1 cellular context compared by ENCODE assay signal in genomic region chr11:77473801-77474508, GRCh38.
TF ChIP-seq lines count a peak whose summit lies in the region.

Gene PAK1, minus strand, starts transcription at chr11:77474094. Its CDS starts 81,574 bp downstream, at chr11:77392520.

TF ChIP-seq in HepG2, 621 proteins besides CTCF, POLR2A, EP300 and RAD21 (continued from another document and continues in another):
- TF ChIP-seq CREB3 (CRISPR knock-in tag; IDR thresholded peaks at IDR 0.05) (no peak), ZNF878 (CRISPR knock-in tag; IDR thresholded peaks at IDR 0.05) (no peak), BHLHE40 (IDR thresholded peaks at IDR 0.05; ENCODE audit: low read length) (peak; percentile 47; the same call in 1 of the 2 replicates), DDIT3 (CRISPR knock-in tag; IDR thresholded peaks at IDR 0.05) (no peak), REST (IDR thresholded peaks at IDR 0.05; ENCODE audit: borderline replicate concordance in 1 of 2, low read depth in 1 of 2, low read length in 2 of 2) (no peak), GABPB1 (CRISPR knock-in tag; IDR thresholded peaks at IDR 0.05) (peak; percentile 82), PCBP2 (optimal IDR thresholded peaks at IDR 0.05; ENCODE audit: low read depth, low read length, poor library complexity, severe bottlenecking) (no peak), EZH2 (conservative IDR thresholded peaks at IDR 0.05; ENCODE audit: low read depth, low read length) (no peak), SMAD9 (CRISPR knock-in tag; IDR thresholded peaks at IDR 0.05) (no peak), MAZ (IDR thresholded peaks at IDR 0.05; ENCODE audit: borderline replicate concordance, low read depth, low read length) (no peak), MAZ (CRISPR knock-in tag; IDR thresholded peaks at IDR 0.05; ENCODE audit: low read depth) (peak; percentile 57; the same call in 1 of the 2 replicates), MEIS2 (CRISPR knock-in tag; IDR thresholded peaks at IDR 0.05) (0 out of 2 replicates have a peak, but pooled peaks have one; percentile 39), ETV5 (CRISPR knock-in tag; IDR thresholded peaks at IDR 0.05; ENCODE audit: borderline replicate concordance) (peak; percentile 25; the same call in 1 of the 2 replicates), CREB1 (IDR thresholded peaks at IDR 0.05) (peak; percentile 99), CREB1 (CRISPR knock-in tag; IDR thresholded peaks at IDR 0.05) (peak; percentile 96), ZNF512B (CRISPR knock-in tag; IDR thresholded peaks at IDR 0.05; ENCODE audit: borderline replicate concordance) (no peak), AGO2 (optimal IDR thresholded peaks at IDR 0.05; ENCODE audit: low read depth, low read length) (no peak), ZNF501 (CRISPR knock-in tag; IDR thresholded peaks at IDR 0.05) (no peak), MEF2D (CRISPR knock-in tag; IDR thresholded peaks at IDR 0.05) (no peak), SUZ12 (IDR thresholded peaks at IDR 0.05; ENCODE audit: low read depth, low read length) (no peak), ATF7-NPFF (CRISPR knock-in tag; IDR thresholded peaks at IDR 0.05; ENCODE audit: low read depth) (0 out of 2 replicates have a peak, but pooled peaks have one; percentile 17), TIGD3 (CRISPR knock-in tag; IDR thresholded peaks at IDR 0.05; ENCODE audit: borderline replicate concordance) (no peak), HDAC2 (CRISPR knock-in tag; IDR thresholded peaks at IDR 0.05) (peak; percentile 22; the same call in 1 of the 2 replicates), MYC (CRISPR knock-in tag; IDR thresholded peaks at IDR 0.05; ENCODE audit: borderline replicate concordance) (peak; percentile 37; the same call in 1 of the 2 replicates), TFDP1 (CRISPR knock-in tag; IDR thresholded peaks at IDR 0.05; ENCODE audit: borderline replicate concordance) (0 out of 2 replicates have a peak, but pooled peaks have one; percentile 25), NFIC (IDR thresholded peaks at IDR 0.05; ENCODE audit: low read length) (no peak), ZNF136 (CRISPR knock-in tag; IDR thresholded peaks at IDR 0.05; ENCODE audit: low read depth) (no peak), ATF1 (CRISPR knock-in tag; IDR thresholded peaks at IDR 0.05) (peak; percentile 87), RERE (CRISPR knock-in tag; IDR thresholded peaks at IDR 0.05; ENCODE audit: low read depth) (no peak), NR2C2 (CRISPR knock-in tag; IDR thresholded peaks at IDR 0.05; ENCODE audit: borderline replicate concordance) (peak; percentile 57; the same call in 1 of the 2 replicates), ZNF563 (CRISPR knock-in tag; IDR thresholded peaks at IDR 0.05) (no peak), MXD1 (CRISPR knock-in tag; IDR thresholded peaks at IDR 0.05) (0 out of 2 replicates have a peak, but pooled peaks have one; percentile 44), DMAP1 (CRISPR knock-in tag; IDR thresholded peaks at IDR 0.05) (peak; percentile 38; the same call in 1 of the 2 replicates), NR2F6 (IDR thresholded peaks at IDR 0.05) (no peak), NR2F6 (CRISPR knock-in tag; IDR thresholded peaks at IDR 0.05) (0 out of 2 replicates have a peak, but pooled peaks have one; percentile 13), ATF2 (CRISPR knock-in tag; IDR thresholded peaks at IDR 0.05) (peak; percentile 97), BRCA1 (CRISPR knock-in tag; IDR thresholded peaks at IDR 0.05) (no peak), MLX (CRISPR knock-in tag; IDR thresholded peaks at IDR 0.05) (no peak), ZFP91 (CRISPR knock-in tag; IDR thresholded peaks at IDR 0.05; ENCODE audit: borderline replicate concordance) (no peak)
